In genomic region chr15:77676569-77677375, GRCh38 we compare ENCODE assay signal across 20 cellular contexts. TPM values are rescaled to one million over a fixed set of nuclear protein-coding genes. Genes with fewer than 3 reads are reported as not detected.
A peak's percentile ranks its signal among the peaks of the same experiment; 100 is the strongest.
DNase-seq lines count a peak whose midpoint lies in the region; ATAC-seq, FAIRE-seq and TF ChIP-seq lines count a peak whose summit lies in the region.
"Had no signal": no experiment of that assay in that cellular context is flagged by ENCODE, and none has a peak within 500 bp of the region (broad histone marks: within the 10 kb centered on the region; RNA-seq: fewer than 3 reads in every experiment).

No MANE protein-coding gene starts in this region.

- in situ Hi-C loops in Panc1 (cut with HindIII; ENCODE audit: low pct_unique_long_range_greater_than_20kb, low sequenced_read_pairs), result no loop called here

- DNase-seq in Panc1 (ENCODE audit: low read depth, low spot score), result no peak
- DNase-seq in neural progenitor cell (ENCODE audit: low spot score), result peak; percentile 41
- no peak for DNase-seq in upper lobe of right lung
- no peak for DNase-seq in RCC 7860 (ENCODE audit: low spot score)
- no peak for DNase-seq in Calu3
- DNase-seq: BE2C; CD4-positive, alpha-beta memory T cell; DMS153; DMS79 treated with DMSO at 0.1 percent for 48 hours; EL; GOT3 had no signal

- H3K27me3 Mint-ChIP-seq in neural progenitor cell (ENCODE audit: insufficient read depth, low read depth) (peaks cover 3% of the 10 kb centered on the region), Calu3 (ENCODE audit: unreplicated experiment) (peaks cover 49% of the 10 kb centered on the region)

- H3K9me3 ChIP-seq in HEK293 (ENCODE audit: control insufficient read depth, insufficient read depth, low read depth, low read length) (no peaks in the 10 kb centered on the region), Panc1 (ENCODE audit: control insufficient read depth, insufficient read depth, low read depth, low read length) (no peaks in the 10 kb centered on the region), neural progenitor cell (ENCODE audit: low read depth) (no peaks in the 10 kb centered on the region), upper lobe of right lung (no peaks in the 10 kb centered on the region)
- H3K9me3 ChIP-seq: A549, BE2C, HAP-1 had no signal

- H3K36me3 Mint-ChIP-seq in neural progenitor cell (no peaks in the 10 kb centered on the region), Calu3 (ENCODE audit: insufficient read depth, unreplicated experiment) (no peaks in the 10 kb centered on the region)
- H3K36me3 Mint-ChIP-seq: CD4-positive, alpha-beta memory T cell had no signal

- no peak overlapping the region for H2AFZ ChIP-seq in neural progenitor cell (replicated peaks)

- no peak for FAIRE-seq in RCC 7860 (lab: Jason Lieb, UNC)
- FAIRE-seq: A549, D721Med, G401.6, GM12891 had no signal

- no peaks in the 10 kb centered on the region for H3K4me1 Mint-ChIP-seq in neural progenitor cell
- no peaks in the 10 kb centered on the region for H3K4me1 Mint-ChIP-seq in Calu3 (ENCODE audit: low read depth, unreplicated experiment)
- H3K4me1 Mint-ChIP-seq: CD4-positive, alpha-beta memory T cell had no signal

- H3K27me3 ChIP-seq in Panc1 (ENCODE audit: control insufficient read depth, insufficient read depth, low read length), result peaks cover 9% of the 10 kb centered on the region; the same call in 1 of the 2 replicates
- H3K27me3 ChIP-seq in neural progenitor cell, result no peaks in the 10 kb centered on the region
- H3K27me3 ChIP-seq in upper lobe of right lung, result peaks cover 5% of the 10 kb centered on the region
- H3K27me3 ChIP-seq: BE2C had no signal

- intact Hi-C loops in Panc1 (cut with micrococcal nuclease; ENCODE audit: unreplicated experiment), result no loop called here
- intact Hi-C loops in upper lobe of right lung (cut with DNase I), result no loop called here
- intact Hi-C loops in Calu3 (cut with micrococcal nuclease; ENCODE audit: unreplicated experiment), result no loop called here

- H3K36me3 ChIP-seq in HEK293 (ENCODE audit: control insufficient read depth in 2 of 2, insufficient read depth in 1 of 2, low read length in 2 of 2) (no peaks in the 10 kb centered on the region), Panc1 (ENCODE audit: control insufficient read depth, insufficient read depth, low read length) (no peaks in the 10 kb centered on the region), neural progenitor cell (no peaks in the 10 kb centered on the region), upper lobe of right lung (no peaks in the 10 kb centered on the region)
- H3K36me3 ChIP-seq: BE2C, HAP-1 had no signal

- no peak overlapping the region for H3K4me3 Mint-ChIP-seq in neural progenitor cell
- no peak overlapping the region for H3K4me3 Mint-ChIP-seq in Calu3 (ENCODE audit: low read depth, unreplicated experiment)
- H3K4me3 Mint-ChIP-seq: CD4-positive, alpha-beta memory T cell had no signal

- POLR2A ChIA-PET in HEK293 (lab: Yijun Ruan, JAX), result no interaction called here
- POLR2A ChIA-PET in Panc1 (lab: Charles Lee), result interaction anchor here (0.6 kb wide), 1 partner anchor 93 kb away, joined by 4 read pairs; no protein-coding TSS in a partner anchor

- H3K79me2 ChIP-seq in neural progenitor cell (ENCODE audit: low read depth), result no peaks in the 10 kb centered on the region

- TF ChIP-seq CTCF in HEK293 (tag by site-specific recombination; IDR thresholded peaks at IDR 0.05) (no peak), Panc1 (IDR thresholded peaks at IDR 0.05) (no peak), neural progenitor cell (IDR thresholded peaks at IDR 0.05) (no peak), upper lobe of right lung (IDR thresholded peaks at IDR 0.05) (no peak), Calu3 (IDR thresholded peaks at IDR 0.05; ENCODE audit: unreplicated experiment) (no peak)

- no peaks in the 10 kb centered on the region for H3K9me3 Mint-ChIP-seq in neural progenitor cell
- no peaks in the 10 kb centered on the region for H3K9me3 Mint-ChIP-seq in Calu3 (ENCODE audit: low read depth, unreplicated experiment)
- H3K9me3 Mint-ChIP-seq: CD4-positive, alpha-beta memory T cell had no signal

- H3K4me2 ChIP-seq in neural progenitor cell, result no peak overlapping the region
- H3K4me2 ChIP-seq: A549 had no signal

- BruUV-seq in Panc1 (replicated peaks; lab: Mats Ljungman, UMichigan) (no TSS peak), Calu3 (replicated peaks; lab: Mats Ljungman, UMichigan) (no TSS peak)

- peak; percentile 33; the same call in 1 of the 2 replicates for ATAC-seq in Panc1
- peak; percentile 5 for ATAC-seq in upper lobe of right lung
- no peak for ATAC-seq in GM18502 (IDR thresholded peaks at IDR 0.05; ENCODE audit: poor library complexity, unreplicated experiment)

- H3K4me3 ChIP-seq in HEK293 (ENCODE audit: low read depth, low read length) (no peak overlapping the region), Panc1 (ENCODE audit: low read depth in 2 of 2, low read length in 2 of 2) (no peak overlapping the region), neural progenitor cell (no peak overlapping the region), upper lobe of right lung (no peak overlapping the region)
- H3K4me3 ChIP-seq: A549, HAP-1 had no signal

- H3K4me1 ChIP-seq in HEK293 (ENCODE audit: control insufficient read depth, insufficient read depth, low read length) (no peaks in the 10 kb centered on the region), Panc1 (ENCODE audit: control insufficient read depth, insufficient read depth, low read length) (no peaks in the 10 kb centered on the region), neural progenitor cell (peaks cover 12% of the 10 kb centered on the region), upper lobe of right lung (no peaks in the 10 kb centered on the region)
- H3K4me1 ChIP-seq: A549, BE2C, HAP-1 had no signal

- H3K27ac ChIP-seq in HEK293 (ENCODE audit: extremely low read depth, low read depth, low read length), result no peak overlapping the region
- H3K27ac ChIP-seq in Panc1 (ENCODE audit: low read length), result no peak overlapping the region
- no peak overlapping the region for H3K27ac ChIP-seq in neural progenitor cell
- no peak overlapping the region for H3K27ac ChIP-seq in upper lobe of right lung
- H3K27ac ChIP-seq: A549, C4-2B had no signal

- H3K27ac Mint-ChIP-seq in neural progenitor cell (no peak overlapping the region), Calu3 (ENCODE audit: unreplicated experiment) (no peak overlapping the region)
- H3K27ac Mint-ChIP-seq: CD4-positive, alpha-beta memory T cell had no signal

- H3F3A ChIP-seq in neural progenitor cell (ENCODE audit: low read depth), result no peaks in the 10 kb centered on the region

- H3K9ac ChIP-seq in neural progenitor cell, result no peak overlapping the region

- no peaks in the 10 kb centered on the region for H4K20me1 ChIP-seq in neural progenitor cell (ENCODE audit: low read depth)

- CTCF ChIA-PET in HEK293 (lab: Yijun Ruan, JAX), result interaction anchor here (0.8 to 1.5 kb wide), 2 partner anchors 16 to 108 kb away, joined by 3 read pairs; no protein-coding TSS in a partner anchor
- CTCF ChIA-PET in Panc1 (lab: Charles Lee), result no interaction called here
- CTCF ChIA-PET in Calu3 (lab: Charles Lee), result no interaction called here

TF ChIP-seq in HEK293, 187 proteins besides CTCF, POLR2A, EP300 and RAD21:
- TF ChIP-seq GLI4 (tag by site-specific recombination; IDR thresholded peaks at IDR 0.05) (0 out of 2 replicates have a peak, but pooled peaks have one; percentile 29), PRDM1 (tag by site-specific recombination; IDR thresholded peaks at IDR 0.05) (no peak), ZIC2 (tag by site-specific recombination; IDR thresholded peaks at IDR 0.05) (peak; percentile 69), GLIS2 (tag by site-specific recombination; IDR thresholded peaks at IDR 0.05) (no peak), ZFHX2 (tag by site-specific recombination; conservative IDR thresholded peaks at IDR 0.05) (no peak), ZNF391 (tag by site-specific recombination; IDR thresholded peaks at IDR 0.05; ENCODE audit: borderline replicate concordance, low read depth) (no peak), ZSCAN30 (tag by site-specific recombination; IDR thresholded peaks at IDR 0.05) (no peak), GLIS1 (tag by site-specific recombination; IDR thresholded peaks at IDR 0.05) (peak; percentile 68)
- TF ChIP-seq, protein P1, sequence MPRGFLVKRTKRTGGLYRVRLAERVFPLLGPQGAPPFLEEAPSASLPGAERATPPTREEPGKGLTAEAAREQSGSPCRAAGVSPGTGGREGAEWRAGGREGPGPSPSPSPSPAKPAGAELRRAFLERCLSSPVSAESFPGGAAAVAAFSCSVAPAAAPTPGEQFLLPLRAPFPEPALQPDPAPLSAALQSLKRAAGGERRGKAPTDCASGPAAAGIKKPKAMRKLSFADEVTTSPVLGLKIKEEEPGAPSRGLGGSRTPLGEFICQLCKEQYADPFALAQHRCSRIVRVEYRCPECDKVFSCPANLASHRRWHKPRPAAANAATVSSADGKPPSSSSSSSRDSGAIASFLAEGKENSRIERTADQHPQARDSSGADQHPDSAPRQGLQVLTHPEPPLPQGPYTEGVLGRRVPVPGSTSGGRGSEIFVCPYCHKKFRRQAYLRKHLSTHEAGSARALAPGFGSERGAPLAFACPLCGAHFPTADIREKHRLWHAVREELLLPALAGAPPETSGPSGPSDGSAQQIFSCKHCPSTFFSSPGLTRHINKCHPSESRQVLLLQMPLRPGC (tag by site-specific recombination; IDR thresholded peaks at IDR 0.05), result no peak

RNA-seq across cellular contexts. Expression of gene LINGO1, which starts 44.1 kb away (rescaled TPM):
- total RNA-seq in Panc1 (2021; ENCODE audit: unreplicated experiment) (18.2 TPM), neural progenitor cell (ENCODE audit: low replicate concordance) (7.9 and 28.2 TPM in 2 replicates), upper lobe of right lung (0.98 TPM), Calu3 (2022) (0.27 TPM in 1 of 2 replicates, not detected in the other)
- 43.8 TPM for polyA plus RNA-seq in Panc1 (2012; ENCODE audit: insufficient read length)
- total RNA-seq: CD4-positive, alpha-beta memory T cell had no signal
- polyA plus RNA-seq: AG04450; CD4-positive, alpha-beta memory T cell had no signal
